In the genomic region with DNA sequence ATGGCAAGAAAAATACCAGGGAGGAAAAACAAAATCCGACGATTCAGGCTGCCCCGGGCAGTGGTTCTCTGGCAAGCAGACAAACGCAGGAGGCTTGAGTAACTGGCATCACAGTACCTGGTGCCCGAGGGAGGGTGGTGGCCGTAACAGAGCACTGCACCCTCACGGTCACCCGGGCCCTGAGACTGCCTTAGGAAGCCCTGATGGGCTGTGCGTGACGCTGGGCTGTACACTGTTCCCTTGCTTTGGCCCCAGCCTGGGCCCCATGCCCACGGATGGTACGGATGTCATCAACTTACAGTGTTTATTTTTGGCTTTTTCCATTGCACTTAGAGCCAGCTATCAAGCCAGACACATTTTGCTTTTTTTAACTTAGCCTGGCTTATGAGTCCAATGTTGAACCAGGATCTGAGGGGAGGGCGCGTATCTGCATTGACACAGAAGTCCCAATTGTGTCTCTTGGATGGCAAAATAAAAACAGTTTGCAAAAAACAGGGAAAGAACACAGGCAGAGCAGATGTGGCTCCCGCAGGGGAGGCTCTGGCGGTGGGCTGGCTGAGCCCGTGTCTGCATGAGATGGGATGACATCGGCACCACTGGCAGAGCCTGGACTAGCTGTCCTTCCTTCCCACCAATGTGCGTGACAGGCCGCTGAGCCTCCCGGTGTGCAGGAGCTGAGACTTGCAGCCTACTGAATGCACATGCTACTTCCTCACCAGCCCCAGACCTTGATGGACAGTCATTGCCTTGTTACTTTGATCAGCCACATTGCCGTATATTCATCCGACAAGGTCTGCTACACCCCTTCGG, we compare ENCODE assay signal across 2 cellular contexts.
TF ChIP-seq lines count a peak whose summit lies in the region.

No MANE protein-coding gene starts in this region.

TF ChIP-seq in SK-N-SH treated with all-trans-retinoic acid at 6 μM for 48 hours, 23 proteins besides CTCF, POLR2A, EP300 and RAD21:
- no peak for TF ChIP-seq ZFP30 (CRISPR knock-in tag; IDR thresholded peaks at IDR 0.05)
- no peak for TF ChIP-seq BACH2 (CRISPR knock-in tag; IDR thresholded peaks at IDR 0.05; ENCODE audit: borderline replicate concordance)

TF ChIP-seq in SK-N-SH, 30 proteins besides CTCF, POLR2A, EP300 and RAD21:
- TF ChIP-seq CHD2 (IDR thresholded peaks at IDR 0.05; ENCODE audit: low read length, partially characterized antibody), result no peak
- TF ChIP-seq, protein P1, sequence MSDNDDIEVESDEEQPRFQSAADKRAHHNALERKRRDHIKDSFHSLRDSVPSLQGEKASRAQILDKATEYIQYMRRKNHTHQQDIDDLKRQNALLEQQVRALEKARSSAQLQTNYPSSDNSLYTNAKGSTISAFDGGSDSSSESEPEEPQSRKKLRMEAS (IDR thresholded peaks at IDR 0.05; ENCODE audit: low read depth), result no peak
